In genomic region chr13:98824376-98825160, GRCh38 we compare ENCODE assay signal across 19 cellular contexts.
DNase-seq lines count a peak whose midpoint lies in the region; ATAC-seq and TF ChIP-seq lines count a peak whose summit lies in the region.
"Had no signal": no experiment of that assay in that cellular context is flagged by ENCODE, and none has a peak within 500 bp of the region (broad histone marks: within the 10 kb centered on the region; RNA-seq: fewer than 3 reads in every experiment).

No MANE protein-coding gene starts in this region.

- peaks cover 17% of the 10 kb centered on the region for H3K4me1 Mint-ChIP-seq in activated naive CD8-positive, alpha-beta T cell treated with anti-CD3 and anti-CD28 coated beads for 36 hours
- H3K4me1 Mint-ChIP-seq in activated naive CD8-positive, alpha-beta T cell treated with anti-CD3 and anti-CD28 coated beads, Interleukin-2, amount 50 U/mL, for 24 hours, result peaks cover 16% of the 10 kb centered on the region
- H3K4me1 Mint-ChIP-seq in chondrocyte (ENCODE audit: low read depth), result peaks cover 35% of the 10 kb centered on the region
- peaks cover 19% of the 10 kb centered on the region for H3K4me1 Mint-ChIP-seq in stimulated activated memory B cell treated with anti-CD40 and anti-IgM and Interleukin-4, amounts not matched to agents 10 μg/mL and 1 μg/mL and 100 μg/mL, for 72 hours
- H3K4me1 Mint-ChIP-seq in H9, result peaks cover 36 to 41% of the 10 kb centered on the region in 2 experiments
- peaks cover 8% of the 10 kb centered on the region for H3K4me1 Mint-ChIP-seq in activated CD4-positive, alpha-beta memory T cell treated with anti-CD3 and anti-CD28 coated beads, Interleukin-2, amount 10 ng/mL, durations not matched to agents 7 days and 5 days

- H3K4me2 ChIP-seq in H9 (ENCODE audit: insufficient read depth, insufficient read length, low read length), result no peak overlapping the region
- H3K4me2 ChIP-seq: hepatocyte had no signal

- no peak overlapping the region for H2BK15ac ChIP-seq in H9 (ENCODE audit: low read depth, low read length)

- H4K20me1 ChIP-seq in H9 (ENCODE audit: control insufficient read depth, insufficient read depth, insufficient read length), result peaks cover 3% of the 10 kb centered on the region

- no peak overlapping the region for H4K5ac ChIP-seq in H9 (ENCODE audit: insufficient read length, low read depth, low read length)

- no peaks in the 10 kb centered on the region for H3K27me3 Mint-ChIP-seq in activated naive CD8-positive, alpha-beta T cell treated with anti-CD3 and anti-CD28 coated beads for 36 hours
- H3K27me3 Mint-ChIP-seq in activated naive CD8-positive, alpha-beta T cell treated with anti-CD3 and anti-CD28 coated beads, Interleukin-2, amount 50 U/mL, for 24 hours, result no peaks in the 10 kb centered on the region
- H3K27me3 Mint-ChIP-seq in chondrocyte (ENCODE audit: low read depth), result no peaks in the 10 kb centered on the region
- H3K27me3 Mint-ChIP-seq in stimulated activated memory B cell treated with anti-CD40 and anti-IgM and Interleukin-4, amounts not matched to agents 10 μg/mL and 1 μg/mL and 100 μg/mL, for 72 hours, result no peaks in the 10 kb centered on the region
- H3K27me3 Mint-ChIP-seq in H9 (ENCODE audit: low read depth), result no peaks in the 10 kb centered on the region; the same call in none of the 2 replicates
- H3K27me3 Mint-ChIP-seq in activated CD4-positive, alpha-beta memory T cell treated with anti-CD3 and anti-CD28 coated beads, Interleukin-2, amount 10 ng/mL, durations not matched to agents 7 days and 5 days, result no peaks in the 10 kb centered on the region

- no peak overlapping the region for H2AK5ac ChIP-seq in H9 (ENCODE audit: insufficient read length, low read length)

- H3K56ac ChIP-seq in H9 (ENCODE audit: insufficient read length, low read depth, low read length), result no peak overlapping the region

- H3K9me3 Mint-ChIP-seq in activated naive CD8-positive, alpha-beta T cell treated with anti-CD3 and anti-CD28 coated beads for 36 hours, result no peaks in the 10 kb centered on the region
- H3K9me3 Mint-ChIP-seq in activated naive CD8-positive, alpha-beta T cell treated with anti-CD3 and anti-CD28 coated beads, Interleukin-2, amount 50 U/mL, for 24 hours, result no peaks in the 10 kb centered on the region
- H3K9me3 Mint-ChIP-seq in chondrocyte (ENCODE audit: low read depth), result no peaks in the 10 kb centered on the region
- H3K9me3 Mint-ChIP-seq in stimulated activated memory B cell treated with anti-CD40 and anti-IgM and Interleukin-4, amounts not matched to agents 10 μg/mL and 1 μg/mL and 100 μg/mL, for 72 hours, result no peaks in the 10 kb centered on the region
- no peaks in the 10 kb centered on the region for H3K9me3 Mint-ChIP-seq in H9
- no peaks in the 10 kb centered on the region for H3K9me3 Mint-ChIP-seq in activated CD4-positive, alpha-beta memory T cell treated with anti-CD3 and anti-CD28 coated beads, Interleukin-2, amount 10 ng/mL, durations not matched to agents 7 days and 5 days
- H3K9me3 Mint-ChIP-seq: activated T-helper 2 cell treated with anti-CD3 and anti-CD28 coated beads, Interferon-gamma antibody, Interleukin-2, Interleukin-4, amounts not matched to agents 10 μg/mL and 5 μg/mL and 100 μg/mL, durations not matched to agents 14 hours and 24 hours and 36 hours had no signal

- no peak overlapping the region for H3K14ac ChIP-seq in H9 (ENCODE audit: insufficient read depth, low read length)

- no peaks in the 10 kb centered on the region for H3K9me3 ChIP-seq in KOPT-K1 (ENCODE audit: insufficient read depth, low read length, poor library complexity, severe bottlenecking)
- H3K9me3 ChIP-seq in H9 (ENCODE audit: control insufficient read depth, low read depth, low read length), result no peaks in the 10 kb centered on the region
- H3K9me3 ChIP-seq: thoracic aorta had no signal

- H4K91ac ChIP-seq in H9 (ENCODE audit: insufficient read length, low read depth, low read length), result no peak overlapping the region

- H3K23ac ChIP-seq in H9 (ENCODE audit: insufficient read length, low read depth, low read length), result no peak overlapping the region

- DNase-seq in activated naive CD8-positive, alpha-beta T cell treated with anti-CD3 and anti-CD28 coated beads for 36 hours, result no peak
- no peak for DNase-seq in activated naive CD8-positive, alpha-beta T cell treated with anti-CD3 and anti-CD28 coated beads, Interleukin-2, amount 50 U/mL, for 24 hours
- DNase-seq in chondrocyte (ENCODE audit: low spot score), result no peak
- no peak for DNase-seq in H9
- DNase-seq in activated CD4-positive, alpha-beta memory T cell treated with anti-CD3 and anti-CD28 coated beads, Interleukin-2, amount 10 ng/mL, durations not matched to agents 7 days and 5 days, result no peak
- DNase-seq: activated CD8-positive, alpha-beta memory T cell treated with anti-CD3 and anti-CD28 coated beads for 24 hours; dermis blood vessel endothelial cell; DMS 273 treated with DMSO at 0.1 percent for 48 hours; islet precursor cell; NCI-H2171; NCI-H526 treated with DMSO at 0.1 percent for 48 hours; SHP77 had no signal

- no peak overlapping the region for H2BK20ac ChIP-seq in H9 (ENCODE audit: low read depth, low read length, poor library complexity, severe bottlenecking)

- no peak overlapping the region for H3K9ac ChIP-seq in H9 (ENCODE audit: extremely low read depth, insufficient read length, low read length)

- no peaks in the 10 kb centered on the region for H3K27me3 ChIP-seq in H9 (ENCODE audit: insufficient read depth, low read length)
- H3K27me3 ChIP-seq: cardiac muscle cell, hepatocyte had no signal

- no peak overlapping the region for H2BK12ac ChIP-seq in H9 (ENCODE audit: insufficient read length, low read depth, low read length)

- no peak overlapping the region for H4K8ac ChIP-seq in H9 (replicated peaks; ENCODE audit: insufficient read length, low read depth, low read length)

- H3K4me3 Mint-ChIP-seq in activated naive CD8-positive, alpha-beta T cell treated with anti-CD3 and anti-CD28 coated beads for 36 hours, result no peak overlapping the region
- H3K4me3 Mint-ChIP-seq in activated naive CD8-positive, alpha-beta T cell treated with anti-CD3 and anti-CD28 coated beads, Interleukin-2, amount 50 U/mL, for 24 hours, result no peak overlapping the region
- H3K4me3 Mint-ChIP-seq in chondrocyte (ENCODE audit: unreplicated experiment), result no peak overlapping the region
- no peak overlapping the region for H3K4me3 Mint-ChIP-seq in stimulated activated memory B cell treated with anti-CD40 and anti-IgM and Interleukin-4, amounts not matched to agents 10 μg/mL and 1 μg/mL and 100 μg/mL, for 72 hours
- no peak overlapping the region for H3K4me3 Mint-ChIP-seq in H9
- H3K4me3 Mint-ChIP-seq in activated CD4-positive, alpha-beta memory T cell treated with anti-CD3 and anti-CD28 coated beads, Interleukin-2, amount 10 ng/mL, durations not matched to agents 7 days and 5 days, result no peak overlapping the region

- TF ChIP-seq CTCF in chondrocyte (IDR thresholded peaks at IDR 0.05) (no peak), H9 (conservative IDR thresholded peaks at IDR 0.05) (no peak)

- POLR2A ChIA-PET in activated CD4-positive, alpha-beta memory T cell treated with anti-CD3 and anti-CD28 coated beads, Interleukin-2, amount 10 ng/mL, durations not matched to agents 7 days and 5 days (lab: Charles Lee), result no interaction called here

- H3K79me2 ChIP-seq in H9 (ENCODE audit: insufficient read depth, low read length), result no peaks in the 10 kb centered on the region
- H3K79me2 ChIP-seq: hepatocyte had no signal

- H3K79me1 ChIP-seq in H9 (ENCODE audit: insufficient read depth, low read depth, low read length, poor library complexity, severe bottlenecking), result no peaks in the 10 kb centered on the region

- H3K4ac ChIP-seq in H9 (ENCODE audit: low read depth, low read length), result no peak overlapping the region

- CTCF ChIA-PET in activated CD4-positive, alpha-beta memory T cell treated with anti-CD3 and anti-CD28 coated beads, Interleukin-2, amount 10 ng/mL, durations not matched to agents 7 days and 5 days (lab: Charles Lee), result no interaction called here

- peak overlapping the region; percentile 14 for H3K27ac Mint-ChIP-seq in activated naive CD8-positive, alpha-beta T cell treated with anti-CD3 and anti-CD28 coated beads for 36 hours
- H3K27ac Mint-ChIP-seq in activated naive CD8-positive, alpha-beta T cell treated with anti-CD3 and anti-CD28 coated beads, Interleukin-2, amount 50 U/mL, for 24 hours, result no peak overlapping the region
- H3K27ac Mint-ChIP-seq in chondrocyte (ENCODE audit: unreplicated experiment), result peak overlapping the region; percentile 5
- peak overlapping the region; percentile 33 for H3K27ac Mint-ChIP-seq in stimulated activated memory B cell treated with anti-CD40 and anti-IgM and Interleukin-4, amounts not matched to agents 10 μg/mL and 1 μg/mL and 100 μg/mL, for 72 hours
- H3K27ac Mint-ChIP-seq in H9, result no peak overlapping the region
- H3K27ac Mint-ChIP-seq in activated CD4-positive, alpha-beta memory T cell treated with anti-CD3 and anti-CD28 coated beads, Interleukin-2, amount 10 ng/mL, durations not matched to agents 7 days and 5 days, result no peak overlapping the region
- H3K27ac Mint-ChIP-seq: activated T-helper 2 cell treated with anti-CD3 and anti-CD28 coated beads, Interferon-gamma antibody, Interleukin-2, Interleukin-4, amounts not matched to agents 10 μg/mL and 5 μg/mL and 100 μg/mL, durations not matched to agents 14 hours and 24 hours and 36 hours had no signal

- H2AFZ ChIP-seq in H9 (ENCODE audit: low read length), result no peak overlapping the region
- H2AFZ ChIP-seq: hepatocyte had no signal

- no peak overlapping the region for H2BK5ac ChIP-seq in H9 (ENCODE audit: insufficient read length, low read length)

- peaks cover 18% of the 10 kb centered on the region for H3K36me3 Mint-ChIP-seq in activated naive CD8-positive, alpha-beta T cell treated with anti-CD3 and anti-CD28 coated beads for 36 hours
- H3K36me3 Mint-ChIP-seq in activated naive CD8-positive, alpha-beta T cell treated with anti-CD3 and anti-CD28 coated beads, Interleukin-2, amount 50 U/mL, for 24 hours (ENCODE audit: low read depth), result peaks cover 19% of the 10 kb centered on the region
- peaks cover 21% of the 10 kb centered on the region for H3K36me3 Mint-ChIP-seq in chondrocyte (ENCODE audit: low read depth)
- H3K36me3 Mint-ChIP-seq in stimulated activated memory B cell treated with anti-CD40 and anti-IgM and Interleukin-4, amounts not matched to agents 10 μg/mL and 1 μg/mL and 100 μg/mL, for 72 hours, result peaks cover 38% of the 10 kb centered on the region
- peaks cover 0 to 2% (median 0%) of the 10 kb centered on the region in 3 experiments; a peak in 2 of 7 replicates for H3K36me3 Mint-ChIP-seq in H9 (ENCODE audit: insufficient read depth in 1 of 3, low read depth in 3 of 3)
- peaks cover 60% of the 10 kb centered on the region for H3K36me3 Mint-ChIP-seq in activated CD4-positive, alpha-beta memory T cell treated with anti-CD3 and anti-CD28 coated beads, Interleukin-2, amount 10 ng/mL, durations not matched to agents 7 days and 5 days (ENCODE audit: low read depth)

- H3K18ac ChIP-seq in H9 (ENCODE audit: insufficient read length, low read depth, low read length), result no peak overlapping the region

- no peak for ATAC-seq in activated naive CD8-positive, alpha-beta T cell treated with anti-CD3 and anti-CD28 coated beads, Interleukin-2, amount 50 U/mL, for 24 hours
- no peak for ATAC-seq in stimulated activated memory B cell treated with anti-CD40 and anti-IgM and Interleukin-4, amounts not matched to agents 10 μg/mL and 1 μg/mL and 100 μg/mL, for 72 hours
- ATAC-seq in GM21529 (IDR thresholded peaks at IDR 0.05; ENCODE audit: unreplicated experiment), result no peak

- H3K36me3 ChIP-seq in KOPT-K1 (ENCODE audit: insufficient read depth, low read length), result peaks cover 13% of the 10 kb centered on the region; the same call in 1 of the 2 replicates

- no peak overlapping the region for H2BK120ac ChIP-seq in H9 (ENCODE audit: low read depth, low read length, poor library complexity, severe bottlenecking)

- H3K23me2 ChIP-seq in H9 (ENCODE audit: insufficient read length, low read depth, low read length, poor library complexity, severe bottlenecking), result no peaks in the 10 kb centered on the region

- peaks cover 11% of the 10 kb centered on the region for H3K4me1 ChIP-seq in H9 (ENCODE audit: insufficient read depth, low read length)

- no peak overlapping the region for H3T11ph ChIP-seq in H9 (ENCODE audit: low read length)

- no CpG with 5 or more reads among the region's 13 CpGs for WGBS in H9 (ENCODE audit: extremely low coverage, insufficient read length, low lambda C conversion rate)

- H3K27ac ChIP-seq in KOPT-K1 (ENCODE audit: low read depth, low read length, poor library complexity, severe bottlenecking), result peak overlapping the region; percentile 69
- H3K27ac ChIP-seq in H9 (ENCODE audit: insufficient read length, low read depth, low read length), result no peak overlapping the region
- H3K27ac ChIP-seq: cardiac muscle cell, thoracic aorta had no signal

Comparison
In these comparisons a context has a peak if more than half of its experiments do, and no peak if none do; other contexts are left out.
1. H3K27ac Mint-ChIP-seq: peak in activated naive CD8-positive, alpha-beta T cell treated with anti-CD3 and anti-CD28 coated beads for 36 hours (single experiment), chondrocyte (single experiment) and stimulated activated memory B cell treated with anti-CD40 and anti-IgM and Interleukin-4, amounts not matched to agents 10 μg/mL and 1 μg/mL and 100 μg/mL, for 72 hours (single experiment); none in activated naive CD8-positive, alpha-beta T cell treated with anti-CD3 and anti-CD28 coated beads, Interleukin-2, amount 50 U/mL, for 24 hours (single experiment), H9 (0 of 3) and activated CD4-positive, alpha-beta memory T cell treated with anti-CD3 and anti-CD28 coated beads, Interleukin-2, amount 10 ng/mL, durations not matched to agents 7 days and 5 days (single experiment).